8 cellular contexts compared by ENCODE assay signal in genomic region chr6:77666340-77666739, GRCh38. TPM values are rescaled to one million over a fixed set of nuclear protein-coding genes. Genes with fewer than 3 reads are reported as not detected.
"Had no signal": no experiment of that assay in that cellular context is flagged by ENCODE, and none has a peak within 500 bp of the region (broad histone marks: within the 10 kb centered on the region; RNA-seq: fewer than 3 reads in every experiment).

No MANE protein-coding gene starts in this region.

- H3K36me3 Mint-ChIP-seq: IgD-negative memory B cell had no signal

- H3K27me3 Mint-ChIP-seq: IgD-negative memory B cell had no signal

- H3K9ac ChIP-seq: KMS-11 had no signal

- FAIRE-seq: HTR-8/SVneo had no signal

- H3K4me1 Mint-ChIP-seq: IgD-negative memory B cell had no signal

- H3K4me2 ChIP-seq: KMS-11 had no signal

- H3K4me3 Mint-ChIP-seq: IgD-negative memory B cell had no signal

- H3K27ac ChIP-seq: HL-60, KMS-11 had no signal

- DNase-seq: Karpas-422, KBM-7, KG1 had no signal

- H3K27ac Mint-ChIP-seq: IgD-negative memory B cell had no signal

RNA-seq across cellular contexts. Expression of gene MEI4, which starts 13.5 kb away (rescaled TPM):
- total RNA-seq: HT-29 had no signal
